In the genomic region with DNA sequence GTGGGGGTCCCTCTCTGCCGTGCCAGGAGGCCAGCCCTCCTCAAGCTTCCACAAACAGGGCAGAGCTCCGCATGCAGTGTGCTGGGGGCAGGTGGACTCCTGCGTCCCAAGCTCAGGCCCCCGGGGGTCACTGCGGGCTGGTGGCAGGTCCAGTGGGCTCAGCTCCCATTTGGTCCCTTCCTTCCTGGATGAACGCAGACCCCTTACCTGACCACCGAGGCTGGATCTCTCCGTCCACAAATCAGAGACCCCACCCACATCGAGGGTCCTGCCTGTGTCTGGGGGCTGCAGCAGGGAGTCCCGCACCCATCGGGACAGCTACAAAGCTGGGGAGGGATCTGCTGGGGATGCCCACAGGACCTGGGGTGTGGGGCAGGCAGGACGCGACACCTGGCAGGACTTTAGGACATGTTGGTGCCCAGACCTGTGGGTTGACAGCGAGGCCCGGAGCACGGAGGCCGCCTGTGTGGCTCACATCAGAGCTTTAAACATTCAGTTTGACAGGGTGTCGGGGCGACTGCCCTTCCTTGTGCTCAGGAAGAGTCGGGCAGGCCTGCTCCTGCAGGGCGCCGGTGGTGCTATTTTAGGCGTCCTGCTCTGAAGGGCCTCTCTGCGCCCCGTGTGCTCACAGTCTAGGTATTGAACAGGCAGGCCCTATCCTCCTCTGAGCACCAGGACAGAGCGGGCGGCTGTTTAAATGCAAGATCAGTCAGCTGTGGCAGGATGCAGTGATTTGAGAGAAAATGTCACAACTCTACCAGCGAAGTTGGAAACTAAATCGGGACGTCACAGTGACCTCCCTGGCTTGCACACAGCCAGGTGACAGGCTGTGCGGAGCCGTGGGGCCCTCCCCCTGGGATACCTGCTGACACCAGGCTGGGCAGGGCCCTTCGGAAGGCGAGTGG, we compare ENCODE assay signal across 15 cellular contexts. TPM values are rescaled to one million over a fixed set of nuclear protein-coding genes. Genes with fewer than 3 reads are reported as not detected.
"Had no signal": no experiment of that assay in that cellular context is flagged by ENCODE, and none has a peak within 500 bp of the region (broad histone marks: within the 10 kb centered on the region; RNA-seq: fewer than 3 reads in every experiment).

No MANE protein-coding gene starts in this region.

- H3K27me3 ChIP-seq: colonic mucosa, uterus had no signal

- H3K9me3 Mint-ChIP-seq: naive thymus-derived CD4-positive, alpha-beta T cell; stimulated activated naive CD8-positive, alpha-beta T cell treated with anti-CD3 and anti-CD28 coated beads, Interleukin-15, amount 100 ng/mL, for 72 hours had no signal

- ATAC-seq: activated CD4-positive, CD25-positive, alpha-beta regulatory T cell treated with anti-CD3 and anti-CD28 coated beads, Interleukin-2, amount 50 U/mL, for 24 hours; gastrocnemius medialis; naive thymus-derived CD4-positive, alpha-beta T cell; stimulated activated naive CD8-positive, alpha-beta T cell treated with anti-CD3 and anti-CD28 coated beads, Interleukin-15, amount 100 ng/mL, for 72 hours had no signal

- H3K27ac Mint-ChIP-seq: stimulated activated naive CD8-positive, alpha-beta T cell treated with anti-CD3 and anti-CD28 coated beads, Interleukin-15, amount 100 ng/mL, for 72 hours had no signal

- H3K36me3 ChIP-seq: colonic mucosa, gastrocnemius medialis, heart right ventricle, thoracic aorta, uterus had no signal

- H3K4me1 ChIP-seq: colonic mucosa, uterus had no signal

- H3K27ac ChIP-seq: colonic mucosa, gastrocnemius medialis, thoracic aorta, uterus had no signal

- DNase-seq: activated CD4-positive, alpha-beta T cell treated with anti-CD3 and anti-CD28 coated beads, Interleukin-2, amount 50 U/mL, for 4 hours; activated naive CD4-positive, alpha-beta T cell treated with Interleukin-2 at 50 U/mL for 16 hours; caudate nucleus; colonic mucosa; effector CD4-positive, alpha-beta T cell; gastrocnemius medialis; heart right ventricle; naive thymus-derived CD4-positive, alpha-beta T cell; stimulated activated CD4-positive, alpha-beta T cell treated with anti-CD3 and anti-CD28 coated beads, Interleukin-4, amount 100 ng/mL, for 4 hours; stimulated activated naive CD8-positive, alpha-beta T cell treated with anti-CD3 and anti-CD28 coated beads, Interleukin-15, amount 100 ng/mL, for 72 hours; uterus had no signal

- H3K9me3 ChIP-seq: colonic mucosa, gastrocnemius medialis, heart right ventricle, thoracic aorta, uterus had no signal

- H3K36me3 Mint-ChIP-seq: naive thymus-derived CD4-positive, alpha-beta T cell had no signal

- H3K4me3 Mint-ChIP-seq: stimulated activated naive CD8-positive, alpha-beta T cell treated with anti-CD3 and anti-CD28 coated beads, Interleukin-15, amount 100 ng/mL, for 72 hours had no signal

- H3K4me3 ChIP-seq: colonic mucosa, gastrocnemius medialis, heart right ventricle, lung, thoracic aorta, uterus had no signal

RNA-seq across cellular contexts. Expression of gene CFAP46, which starts 15.9 kb away (rescaled TPM):
- total RNA-seq: skeletal muscle tissue, thoracic aorta had no signal
- polyA plus RNA-seq: naive thymus-derived CD4-positive, alpha-beta T cell had no signal
